Comparison of ENCODE assay signal across 16 cellular contexts in genomic region chr6:10174761-10175160, GRCh38.
DNase-seq lines count a peak whose midpoint lies in the region; ATAC-seq and TF ChIP-seq lines count a peak whose summit lies in the region.
"Had no signal": no experiment of that assay in that cellular context is flagged by ENCODE, and none has a peak within 500 bp of the region (broad histone marks: within the 10 kb centered on the region; RNA-seq: fewer than 3 reads in every experiment).

No MANE protein-coding gene starts in this region.

- H4K20me1 ChIP-seq in PC-3 (ENCODE audit: low read length) (no peaks in the 10 kb centered on the region), GM23338 (replicated peaks; ENCODE audit: insufficient read depth) (no peaks in the 10 kb centered on the region)
- H4K20me1 ChIP-seq: BLaER1 had no signal

- ATAC-seq in PC-3, result no peak
- ATAC-seq in foreskin keratinocyte, result no peak
- ATAC-seq in GM23338, result no peak
- ATAC-seq: CD8-positive, alpha-beta T cell; HCT116 had no signal

- no TSS peak for BruUV-seq in PC-3 (replicated peaks; lab: Mats Ljungman, UMichigan)

- H3K36me3 ChIP-seq in PC-3 (ENCODE audit: low read depth, low read length) (no peaks in the 10 kb centered on the region), SJSA1 (no peaks in the 10 kb centered on the region), GM23338 (ENCODE audit: insufficient read depth) (no peaks in the 10 kb centered on the region)
- H3K36me3 ChIP-seq: BLaER1 had no signal

- H3K9me3 Mint-ChIP-seq in GM23338, result peaks cover 4% of the 10 kb centered on the region

- peaks cover 5% of the 10 kb centered on the region; the same call in 2 of the 3 replicates for H3K4me1 Mint-ChIP-seq in GM23338
- H3K4me1 Mint-ChIP-seq: B cell; CD4-positive, CD25-positive, alpha-beta regulatory T cell had no signal

- H3K4me1 ChIP-seq in PC-3 (ENCODE audit: insufficient read depth, low read length), result peaks cover 30% of the 10 kb centered on the region
- peaks cover 36% of the 10 kb centered on the region for H3K4me1 ChIP-seq in SJSA1 (replicated peaks)
- no peaks in the 10 kb centered on the region for H3K4me1 ChIP-seq in foreskin keratinocyte
- no peaks in the 10 kb centered on the region for H3K4me1 ChIP-seq in GM23338 (ENCODE audit: insufficient read depth)
- H3K4me1 ChIP-seq: Caco-2 had no signal

- H3K27me3 ChIP-seq in PC-3 (ENCODE audit: low read length) (no peaks in the 10 kb centered on the region), SJSA1 (replicated peaks) (no peaks in the 10 kb centered on the region), foreskin keratinocyte (no peaks in the 10 kb centered on the region), GM23338 (ENCODE audit: insufficient read depth) (no peaks in the 10 kb centered on the region)
- H3K27me3 ChIP-seq: BLaER1 had no signal

- H3K27ac Mint-ChIP-seq in GM23338, result no peak overlapping the region
- H3K27ac Mint-ChIP-seq: B cell; CD8-positive, alpha-beta T cell; H9 had no signal

- H3K9ac ChIP-seq in PC-3 (ENCODE audit: low read length), result no peak overlapping the region
- H3K9ac ChIP-seq: BLaER1 had no signal

- no peaks in the 10 kb centered on the region for H3K9me2 ChIP-seq in PC-3 (replicated peaks; ENCODE audit: low read length)
- no peaks in the 10 kb centered on the region for H3K9me2 ChIP-seq in GM23338 (ENCODE audit: insufficient read depth)

- peak overlapping the region; percentile 47 for H3K4me2 ChIP-seq in PC-3 (ENCODE audit: low read length)
- no peak overlapping the region for H3K4me2 ChIP-seq in GM23338
- H3K4me2 ChIP-seq: BLaER1 had no signal

- peaks cover 3% of the 10 kb centered on the region; the same call in 1 of the 3 replicates for H3K36me3 Mint-ChIP-seq in GM23338 (ENCODE audit: low read depth)
- H3K36me3 Mint-ChIP-seq: CD4-positive, CD25-positive, alpha-beta regulatory T cell; CD8-positive, alpha-beta T cell had no signal

- intact Hi-C loops in PC-3 (cut with micrococcal nuclease), result no loop called here

- no peak overlapping the region for H3K4me3 Mint-ChIP-seq in GM23338
- H3K4me3 Mint-ChIP-seq: B cell; CD4-positive, CD25-positive, alpha-beta regulatory T cell; CD8-positive, alpha-beta T cell; H9 had no signal

- no peak for TF ChIP-seq CTCF in PC-3 (conservative IDR thresholded peaks at IDR 0.05; ENCODE audit: low read depth, low read length)
- no peak for TF ChIP-seq CTCF in epithelial cell of esophagus (IDR thresholded peaks at IDR 0.05; ENCODE audit: insufficient read depth, low read depth, low read length, missing control alignments)
- TF ChIP-seq CTCF in foreskin keratinocyte (conservative IDR thresholded peaks at IDR 0.05), result no peak
- no peak for TF ChIP-seq CTCF in GM23338 (conservative IDR thresholded peaks at IDR 0.05; ENCODE audit: low read depth in 2 of 2)

- peaks cover 1% of the 10 kb centered on the region for H3K27me3 Mint-ChIP-seq in GM23338 (ENCODE audit: insufficient read depth, low read depth, poor library complexity)
- H3K27me3 Mint-ChIP-seq: B cell; CD4-positive, CD25-positive, alpha-beta regulatory T cell had no signal

- H3K79me2 ChIP-seq in PC-3 (ENCODE audit: low read length), result no peaks in the 10 kb centered on the region
- H3K79me2 ChIP-seq in GM23338 (replicated peaks; ENCODE audit: insufficient read depth), result no peaks in the 10 kb centered on the region

- H3F3A ChIP-seq in PC-3 (ENCODE audit: low read length, unreplicated experiment), result peaks cover 8% of the 10 kb centered on the region
- H3F3A ChIP-seq in GM23338 (replicated peaks; ENCODE audit: low read depth), result no peaks in the 10 kb centered on the region

- H3K9me3 ChIP-seq in PC-3 (ENCODE audit: low read length), result no peaks in the 10 kb centered on the region
- no peaks in the 10 kb centered on the region for H3K9me3 ChIP-seq in SJSA1 (replicated peaks)
- H3K9me3 ChIP-seq: Caco-2 had no signal

- no peak overlapping the region for H2AFZ ChIP-seq in PC-3 (ENCODE audit: low read length)
- H2AFZ ChIP-seq in GM23338, result no peak overlapping the region

- H3K27ac ChIP-seq in PC-3 (ENCODE audit: low read length), result peak overlapping the region; percentile 63
- H3K27ac ChIP-seq in SJSA1, result peak overlapping the region; percentile 11; the same call in 1 of the 2 replicates
- no peak overlapping the region for H3K27ac ChIP-seq in foreskin keratinocyte
- no peak overlapping the region for H3K27ac ChIP-seq in GM23338 (ENCODE audit: low read depth)
- H3K27ac ChIP-seq: BLaER1, C4-2B had no signal

- DNase-seq in PC-3, result peak; percentile 50
- DNase-seq in SJSA1 (ENCODE audit: low read depth in 1 of 2, low spot score in 2 of 2), result no peak
- peak; percentile 51 for DNase-seq in epithelial cell of esophagus (ENCODE audit: low read depth)
- no peak for DNase-seq in activated naive CD4-positive, alpha-beta T cell treated with anti-CD3 and anti-CD28 coated beads, Interleukin-2, amount 50 U/mL, for 16 hours
- DNase-seq in foreskin keratinocyte, result no peak
- DNase-seq in GM23338 (ENCODE audit: low spot score), result no peak
- DNase-seq: Caco-2; CD4-positive, CD25-positive, alpha-beta regulatory T cell; CD8-positive, alpha-beta T cell; DMS153; DND-41; H9 had no signal

- POLR2A ChIA-PET in PC-3 (lab: Charles Lee; ENCODE audit: unreplicated experiment), result no interaction called here

- CTCF ChIA-PET in PC-3 (lab: Charles Lee), result no interaction called here

- H3K4me3 ChIP-seq in PC-3 (ENCODE audit: low read length) (no peak overlapping the region), SJSA1 (no peak overlapping the region), epithelial cell of esophagus (ENCODE audit: low read length) (no peak overlapping the region), GM23338 (no peak overlapping the region)
- H3K4me3 ChIP-seq: BLaER1 had no signal

TF ChIP-seq in GM23338, 12 proteins besides CTCF, POLR2A, EP300 and RAD21 (continues in another document):
- TF ChIP-seq JUNB (IDR thresholded peaks at IDR 0.05; ENCODE audit: unreplicated experiment), result no peak
- TF ChIP-seq CREB1 (CRISPR knock-in tag; IDR thresholded peaks at IDR 0.05; ENCODE audit: low read depth), result no peak
- TF ChIP-seq REST (IDR thresholded peaks at IDR 0.05; ENCODE audit: unreplicated experiment), result no peak
- TF ChIP-seq ZNF331 (CRISPR knock-in tag; IDR thresholded peaks at IDR 0.05; ENCODE audit: low read depth), result no peak
- TF ChIP-seq POLR2AphosphoS5 (IDR thresholded peaks at IDR 0.05; ENCODE audit: low read depth), result no peak
- no peak for TF ChIP-seq ZNF114 (CRISPR knock-in tag; IDR thresholded peaks at IDR 0.05)

Comparison
In these comparisons a context has a peak if more than half of its experiments do, and no peak if none do; other contexts are left out.
1. DNase-seq: peak in PC-3 (single experiment) and epithelial cell of esophagus (single experiment); none in SJSA1 (0 of 2), activated naive CD4-positive, alpha-beta T cell treated with anti-CD3 and anti-CD28 coated beads, Interleukin-2, amount 50 U/mL, for 16 hours (single experiment), foreskin keratinocyte (0 of 2) and GM23338 (single experiment).
2. H3K27ac ChIP-seq: peak in PC-3 (single experiment) and SJSA1 (single experiment); none in foreskin keratinocyte (single experiment) and GM23338 (single experiment).